ENCODE assay signal across 29 cellular contexts in the genomic region with DNA sequence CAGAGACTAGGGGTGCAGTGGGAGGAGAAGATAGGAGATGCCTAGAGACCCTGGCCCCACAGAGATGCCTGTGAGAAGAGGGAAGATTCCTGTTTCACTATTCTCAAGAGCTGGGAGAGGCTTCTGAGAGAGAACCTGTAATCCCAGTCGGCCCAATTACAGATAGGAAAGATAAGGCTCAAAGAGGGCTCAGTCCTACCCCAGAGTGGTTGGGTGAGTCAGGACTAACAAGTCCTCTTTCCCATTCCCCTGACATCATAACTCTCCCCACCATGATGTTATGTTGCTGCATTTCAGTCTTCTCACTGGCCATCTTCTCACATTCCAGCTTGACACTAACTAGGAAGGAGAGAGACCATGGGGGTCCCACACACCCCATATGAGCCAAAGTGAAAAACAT. TPM values are rescaled to one million over a fixed set of nuclear protein-coding genes. Genes with fewer than 3 reads are reported as not detected.
DNase-seq lines count a peak whose midpoint lies in the region; ATAC-seq, FAIRE-seq and TF ChIP-seq lines count a peak whose summit lies in the region.
"Had no signal": no experiment of that assay in that cellular context is flagged by ENCODE, and none has a peak within 500 bp of the region (broad histone marks: within the 10 kb centered on the region; RNA-seq: fewer than 3 reads in every experiment).

No MANE protein-coding gene starts in this region.

- ATAC-seq in GM18520 (IDR thresholded peaks at IDR 0.05; ENCODE audit: unreplicated experiment) (no peak), pancreas (no peak)
- ATAC-seq: activated CD8-positive, alpha-beta memory T cell treated with anti-CD3 and anti-CD28 coated beads, Interleukin-2, amount 10 ng/mL, durations not matched to agents 7 days and 5 days; CD8-positive, alpha-beta T cell; left ventricle myocardium superior had no signal

- DNase-seq in mammary epithelial cell (peak; percentile 12), MCF 10A (ENCODE audit: unreplicated experiment) (no peak), astrocyte (ENCODE audit: low read depth) (peak; percentile 36), islet precursor cell (peak; percentile 91), smooth muscle cell (lab: John Stamatoyannopoulos, UW; ENCODE audit: unreplicated experiment) (no peak), RCC 7860 (ENCODE audit: low spot score) (no peak), pancreas (no peak)
- DNase-seq: 8988T; activated CD4-positive, alpha-beta T cell treated with anti-CD3 and anti-CD28 coated beads, Interleukin-2, amount 10 ng/mL, durations not matched to agents 7 days and 5 days; activated CD8-positive, alpha-beta memory T cell treated with anti-CD3 and anti-CD28 coated beads, Interleukin-2, amount 10 ng/mL, durations not matched to agents 7 days and 5 days; activated naive CD4-positive, alpha-beta T cell treated with anti-CD3 and anti-CD28 coated beads, Interleukin-2, amount 50 U/mL, for 16 hours; AML-193; anterior cingulate cortex; CD8-positive, alpha-beta T cell; central memory CD4-positive, alpha-beta T cell; dermis blood vessel endothelial cell; GM23248; left ventricle myocardium superior; NCI-H1092 treated with DMSO at 0.1 percent for 48 hours; NCI-H1930; NCI-H2227 treated with DMSO at 0.1 percent for 48 hours; NCI-H748 treated with DMSO at 0.1 percent for 48 hours; psoas muscle; stimulated activated CD4-positive, alpha-beta T cell treated with anti-CD3 and anti-CD28 coated beads, Interleukin-2, amount 100 ng/mL, for 24 hours; WERI-Rb-1 had no signal

- H4K20me1 ChIP-seq in mammary epithelial cell (ENCODE audit: insufficient read depth, low read length) (no peaks in the 10 kb centered on the region), astrocyte (ENCODE audit: insufficient read depth, low read length) (peaks cover 93% of the 10 kb centered on the region), smooth muscle cell (ENCODE audit: low read depth) (peaks cover 97% of the 10 kb centered on the region)

- H3K27me3 ChIP-seq in mammary epithelial cell (ENCODE audit: insufficient read depth, low read length) (no peaks in the 10 kb centered on the region), astrocyte (ENCODE audit: insufficient read depth, low read length) (no peaks in the 10 kb centered on the region), smooth muscle cell (ENCODE audit: low read depth) (no peaks in the 10 kb centered on the region), pancreas (no peaks in the 10 kb centered on the region)

- TF ChIP-seq CTCF in mammary epithelial cell (conservative IDR thresholded peaks at IDR 0.05 in 1 of 2, IDR thresholded peaks at IDR 0.05 in 1 of 2; ENCODE audit: extremely low read depth in 1 of 2, insufficient read depth in 1 of 2, low read depth in 1 of 2, low read length in 2 of 2): no peak
- TF ChIP-seq CTCF in MCF 10A (IDR thresholded peaks at IDR 0.05; ENCODE audit: unreplicated experiment): no peak
- TF ChIP-seq CTCF in astrocyte (IDR thresholded peaks at IDR 0.05; ENCODE audit: insufficient read depth, low read depth, low read length): no peak
- TF ChIP-seq CTCF in smooth muscle cell (IDR thresholded peaks at IDR 0.05; ENCODE audit: borderline replicate concordance, insufficient read depth, poor library complexity, severe bottlenecking): no peak
- no peak for TF ChIP-seq CTCF in pancreas (IDR thresholded peaks at IDR 0.05)

- H3K36me3 Mint-ChIP-seq in MCF 10A (ENCODE audit: insufficient read depth, unreplicated experiment) (no peaks in the 10 kb centered on the region), astrocyte (ENCODE audit: low read depth, unreplicated experiment) (peaks cover 16% of the 10 kb centered on the region)
- H3K36me3 Mint-ChIP-seq: CD8-positive, alpha-beta T cell had no signal

- H3K27me3 Mint-ChIP-seq in MCF 10A (ENCODE audit: insufficient read depth, unreplicated experiment) (no peaks in the 10 kb centered on the region), astrocyte (ENCODE audit: low read depth, unreplicated experiment) (no peaks in the 10 kb centered on the region)

- no peak for FAIRE-seq in astrocyte (lab: Jason Lieb, UNC)
- no peak for FAIRE-seq in RCC 7860 (lab: Jason Lieb, UNC)
- no peak for FAIRE-seq in pancreas (lab: Jason Lieb, UNC)
- FAIRE-seq: endothelial cell of umbilical vein had no signal

- H3K4me3 Mint-ChIP-seq in MCF 10A (ENCODE audit: unreplicated experiment): no peak overlapping the region
- no peak overlapping the region for H3K4me3 Mint-ChIP-seq in astrocyte (ENCODE audit: unreplicated experiment)
- H3K4me3 Mint-ChIP-seq: activated CD4-positive, alpha-beta T cell treated with anti-CD3 and anti-CD28 coated beads, Interleukin-2, amount 10 ng/mL, durations not matched to agents 7 days and 5 days; activated CD8-positive, alpha-beta memory T cell treated with anti-CD3 and anti-CD28 coated beads, Interleukin-2, amount 10 ng/mL, durations not matched to agents 7 days and 5 days; CD8-positive, alpha-beta T cell had no signal

- H3K9me3 Mint-ChIP-seq in MCF 10A (ENCODE audit: unreplicated experiment) (no peaks in the 10 kb centered on the region), astrocyte (ENCODE audit: unreplicated experiment) (peaks cover 2% of the 10 kb centered on the region)
- H3K9me3 Mint-ChIP-seq: CD8-positive, alpha-beta T cell had no signal

- no peak overlapping the region for H3K9ac ChIP-seq in mammary epithelial cell (ENCODE audit: insufficient read depth, low read length)
- H3K9ac ChIP-seq in astrocyte (ENCODE audit: low read length): no peak overlapping the region
- no peak overlapping the region for H3K9ac ChIP-seq in smooth muscle cell (ENCODE audit: low read depth)
- H3K9ac ChIP-seq: GM23248 had no signal

- H3K9me3 ChIP-seq in mammary epithelial cell (replicated peaks; ENCODE audit: insufficient read depth, low read length) (no peaks in the 10 kb centered on the region), astrocyte (ENCODE audit: insufficient read depth, low read depth, low read length) (no peaks in the 10 kb centered on the region), smooth muscle cell (replicated peaks; ENCODE audit: low read depth) (no peaks in the 10 kb centered on the region), pancreas (no peaks in the 10 kb centered on the region)
- H3K9me3 ChIP-seq: psoas muscle had no signal

- H3K79me2 ChIP-seq in mammary epithelial cell (ENCODE audit: insufficient read depth, low read length): peaks cover 57% of the 10 kb centered on the region
- peaks cover 98% of the 10 kb centered on the region for H3K79me2 ChIP-seq in astrocyte (ENCODE audit: insufficient read depth, low read length)
- H3K79me2 ChIP-seq in smooth muscle cell (ENCODE audit: low read depth): peaks cover 97% of the 10 kb centered on the region

- 0% methylated on average over 1 of the region's 1 CpG for WGBS in mammary epithelial cell (ENCODE audit: low coverage, missing lambda C conversion rate)
- WGBS in smooth muscle cell (ENCODE audit: low lambda C conversion rate): 0% methylated on average over 1 of the region's 1 CpG
- WGBS in pancreas, 2 donors: 6 to 11% methylated on average over 1 of the region's 1 CpG

- intact Hi-C loops in mammary epithelial cell (cut with micrococcal nuclease): no loop called here
- intact Hi-C loops in MCF 10A (cut with micrococcal nuclease): no loop called here
- intact Hi-C loops in pancreas (cut with DNase I): no loop called here

- CTCF ChIA-PET in mammary epithelial cell (lab: Charles Lee; ENCODE audit: low non-redundant PET) (no interaction called here), MCF 10A (lab: Yijun Ruan, JAX) (no interaction called here)

- no peak overlapping the region for H3K27ac ChIP-seq in mammary epithelial cell (ENCODE audit: insufficient read depth, low read depth, low read length)
- no peak overlapping the region for H3K27ac ChIP-seq in astrocyte (ENCODE audit: low read depth, low read length)
- peak overlapping the region; percentile 65 for H3K27ac ChIP-seq in smooth muscle cell (ENCODE audit: low read depth)
- no peak overlapping the region for H3K27ac ChIP-seq in pancreas
- H3K27ac ChIP-seq: GM23248, HL-60, psoas muscle, WERI-Rb-1 had no signal

- dilution Hi-C loops in mammary epithelial cell (cut with HindIII; ENCODE audit: low sequenced_read_pairs): no loop called here

- H3K4me2 ChIP-seq in mammary epithelial cell (ENCODE audit: insufficient read depth, low read depth, low read length) (no peak overlapping the region), astrocyte (ENCODE audit: low read length) (no peak overlapping the region), smooth muscle cell (peak overlapping the region; percentile 7)

- peaks cover 4% of the 10 kb centered on the region for H3F3A ChIP-seq in smooth muscle cell (ENCODE audit: low read depth)

- H3K27ac Mint-ChIP-seq in MCF 10A (ENCODE audit: low read depth, unreplicated experiment) (no peak overlapping the region), astrocyte (ENCODE audit: unreplicated experiment) (no peak overlapping the region)
- H3K27ac Mint-ChIP-seq: activated CD4-positive, alpha-beta T cell treated with anti-CD3 and anti-CD28 coated beads, Interleukin-2, amount 10 ng/mL, durations not matched to agents 7 days and 5 days; activated CD8-positive, alpha-beta memory T cell treated with anti-CD3 and anti-CD28 coated beads, Interleukin-2, amount 10 ng/mL, durations not matched to agents 7 days and 5 days; CD8-positive, alpha-beta T cell had no signal

- H2AFZ ChIP-seq in mammary epithelial cell (ENCODE audit: low read depth, low read length): no peak overlapping the region
- no peak overlapping the region for H2AFZ ChIP-seq in astrocyte (ENCODE audit: low read depth, low read length)
- H2AFZ ChIP-seq in smooth muscle cell (ENCODE audit: low read depth): no peak overlapping the region
- H2AFZ ChIP-seq: GM23248 had no signal

- H3K36me3 ChIP-seq in mammary epithelial cell (ENCODE audit: insufficient read depth, low read length): no peaks in the 10 kb centered on the region
- H3K36me3 ChIP-seq in astrocyte (ENCODE audit: insufficient read depth, low read length): peaks cover 3% of the 10 kb centered on the region
- no peaks in the 10 kb centered on the region for H3K36me3 ChIP-seq in smooth muscle cell (ENCODE audit: low read depth)
- no peaks in the 10 kb centered on the region for H3K36me3 ChIP-seq in pancreas
- H3K36me3 ChIP-seq: WERI-Rb-1 had no signal

- H3K4me1 Mint-ChIP-seq in MCF 10A (ENCODE audit: insufficient read depth, unreplicated experiment): peaks cover 6% of the 10 kb centered on the region
- H3K4me1 Mint-ChIP-seq in astrocyte (ENCODE audit: low read depth, unreplicated experiment): peaks cover 23% of the 10 kb centered on the region
- H3K4me1 Mint-ChIP-seq: activated CD4-positive, alpha-beta T cell treated with anti-CD3 and anti-CD28 coated beads, Interleukin-2, amount 10 ng/mL, durations not matched to agents 7 days and 5 days had no signal

- BruUV-seq in mammary epithelial cell (replicated peaks; lab: Mats Ljungman, UMichigan) (no TSS peak), MCF 10A (replicated peaks; lab: Mats Ljungman, UMichigan) (no TSS peak)

- POLR2A ChIA-PET in MCF 10A (lab: Yijun Ruan, JAX): no interaction called here

- H3K4me1 ChIP-seq in mammary epithelial cell (ENCODE audit: insufficient read depth, low read length) (no peaks in the 10 kb centered on the region), astrocyte (ENCODE audit: insufficient read depth, low read length) (no peaks in the 10 kb centered on the region), smooth muscle cell (ENCODE audit: low read depth) (peaks cover 5% of the 10 kb centered on the region), pancreas (peaks cover 13 to 33% (median 17%) of the 10 kb centered on the region in 3 donors)

- in situ Hi-C loops in mammary epithelial cell (cut with MboI; ENCODE audit: low sequenced_read_pairs in 2 of 2): loop anchor here in 1 of 2 donors (25.0 kb wide), 1 partner anchor 333 kb away; no protein-coding TSS in a partner anchor

- no peak overlapping the region for H3K4me3 ChIP-seq in mammary epithelial cell (replicated peaks in 1 of 3; ENCODE audit: insufficient read depth in 1 of 3, low read depth in 2 of 3, low read length in 3 of 3)
- H3K4me3 ChIP-seq in astrocyte (ENCODE audit: insufficient read depth, low read depth, low read length): no peak overlapping the region
- H3K4me3 ChIP-seq in smooth muscle cell: no peak overlapping the region
- H3K4me3 ChIP-seq in pancreas: no peak overlapping the region
- H3K4me3 ChIP-seq: GM23248, psoas muscle, skin epidermis had no signal

RNA-seq across cellular contexts. Expression of a gene that starts 17.9 kb away (rescaled TPM):
- total RNA-seq in mammary epithelial cell (10 to 100 TPM; 54.3 to 55.7 TPM), MCF 10A (2022) (61.2 and 62.8 TPM in 2 replicates), astrocyte (78.0 and 83.1 TPM in 2 replicates), smooth muscle cell (89.4 and 108 TPM in 2 replicates), pancreas (10 to 100 TPM; 36.7 to 74.7 (median 41.7) TPM)
- polyA plus RNA-seq in mammary epithelial cell (11.7 TPM), smooth muscle cell (24.6 and 29.2 TPM in 2 replicates), pancreas (10 to 100 TPM; 13.8 to 18.6 TPM)
- 47.2 TPM for polyA minus RNA-seq in mammary epithelial cell

RNA-seq across cellular contexts. Expression of a gene that starts 29.0 kb away (rescaled TPM):
- total RNA-seq in mammary epithelial cell (1 to 10 TPM; 3.0 to 3.2 TPM), MCF 10A (2022) (9.6 and 13.0 TPM in 2 replicates), astrocyte (9.3 and 9.5 TPM in 2 replicates), smooth muscle cell (3.9 and 6.0 TPM in 2 replicates), pancreas (1 to 10 TPM; 1.7 to 5.7 (median 2.6) TPM)
- polyA plus RNA-seq in mammary epithelial cell (2.5 TPM), smooth muscle cell (5.1 and 6.6 TPM in 2 replicates), pancreas (1 to 10 TPM; 1.5 to 3.4 TPM)
- 1.1 TPM for polyA minus RNA-seq in mammary epithelial cell

Comparison
In these comparisons a context has a peak if more than half of its experiments do, and no peak if none do; other contexts are left out.
1. DNase-seq: peak in mammary epithelial cell (single experiment), astrocyte (single experiment) and islet precursor cell (single experiment); none in MCF 10A (single experiment), smooth muscle cell (single experiment), RCC 7860 (single experiment) and pancreas (0 of 6).